In the genomic region with DNA sequence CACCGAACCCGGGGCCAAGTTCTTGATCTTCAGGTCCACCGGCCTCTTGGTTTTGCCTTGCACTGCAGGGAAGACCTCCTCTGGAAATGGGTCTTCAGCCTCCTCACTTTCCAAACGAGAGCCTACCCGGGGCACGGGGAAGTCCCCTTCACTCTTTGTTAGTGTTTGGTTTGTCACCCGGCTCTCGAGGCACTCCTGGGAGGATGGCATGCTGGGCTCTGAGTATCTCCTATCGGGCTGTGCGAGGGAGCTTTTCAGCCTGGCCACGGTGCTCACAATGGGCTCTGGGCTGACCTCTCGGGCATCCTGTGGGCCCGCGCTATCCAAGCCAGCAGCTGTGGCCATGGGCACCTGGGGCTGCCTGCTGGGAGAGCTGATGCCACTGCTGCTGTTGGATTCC, we compare ENCODE assay signal across 18 cellular contexts. TPM values are rescaled to one million over a fixed set of nuclear protein-coding genes. Genes with fewer than 3 reads are reported as not detected.
DNase-seq lines count a peak whose midpoint lies in the region; ATAC-seq, FAIRE-seq and TF ChIP-seq lines count a peak whose summit lies in the region.
"Had no signal": no experiment of that assay in that cellular context is flagged by ENCODE, and none has a peak within 500 bp of the region (broad histone marks: within the 10 kb centered on the region; RNA-seq: fewer than 3 reads in every experiment).

No MANE protein-coding gene starts in this region.

- no peak overlapping the region for H4K91ac ChIP-seq in H1 (replicated peaks; ENCODE audit: insufficient read length, low read length)

- H3K79me2 ChIP-seq in H1 (ENCODE audit: control insufficient read depth in 1 of 2, insufficient read depth in 2 of 2, low read length in 2 of 2) (no peaks in the 10 kb centered on the region), mammary epithelial cell (ENCODE audit: insufficient read depth, low read length) (no peaks in the 10 kb centered on the region)

- H4K5ac ChIP-seq in H1 (ENCODE audit: insufficient read length, low read depth, low read length): no peak overlapping the region

- H3K4me1 Mint-ChIP-seq in CD14-positive monocyte (peaks cover 84% of the 10 kb centered on the region), activated B cell treated with CpG ODN at 0.5 μM for 24 hours (peaks cover 76% of the 10 kb centered on the region)

- H3K9me3 Mint-ChIP-seq in CD14-positive monocyte (peaks cover 0 to 3% (median 0%) of the 10 kb centered on the region in 7 donors), activated B cell treated with CpG ODN at 0.5 μM for 24 hours (no peaks in the 10 kb centered on the region)
- H3K9me3 Mint-ChIP-seq: type B pancreatic cell had no signal

- H2BK20ac ChIP-seq in H1 (ENCODE audit: low read length): no peak overlapping the region

- dilution Hi-C loops in mammary epithelial cell (cut with HindIII; ENCODE audit: low sequenced_read_pairs): no loop called here

- no TSS peak for BruUV-seq in mammary epithelial cell (replicated peaks; lab: Mats Ljungman, UMichigan)

- no peak overlapping the region for H3K23ac ChIP-seq in H1 (ENCODE audit: insufficient read length)

- 97% methylated on average over 14 of the region's 14 CpGs; no CpG with 5 or more reads in 1 of the 2 experiments for WGBS in H1 (ENCODE audit: extremely low coverage in 1 of 2, insufficient coverage in 1 of 2, insufficient read length in 1 of 2, insufficient replicate concordance in 2 of 2, low coverage in 1 of 2, low lambda C conversion rate in 2 of 2, missing lambda C conversion rate in 1 of 2), 2 experiments
- 94% methylated on average over 11 of the region's 14 CpGs for WGBS in mammary epithelial cell (ENCODE audit: low coverage, missing lambda C conversion rate)

- no peak overlapping the region for H3K4me3 Mint-ChIP-seq in CD14-positive monocyte
- no peak overlapping the region for H3K4me3 Mint-ChIP-seq in activated B cell treated with CpG ODN at 0.5 μM for 24 hours
- H3K4me3 Mint-ChIP-seq: type B pancreatic cell had no signal

- TF ChIP-seq RAD21 in H1 (IDR thresholded peaks at IDR 0.05 in 1 of 2, conservative IDR thresholded peaks at IDR 0.05 in 1 of 2; ENCODE audit: low read depth in 2 of 2, low read length in 2 of 2): no peak

- H2AFZ ChIP-seq in H1 (ENCODE audit: low read length): no peak overlapping the region
- H2AFZ ChIP-seq in mammary epithelial cell (ENCODE audit: low read depth, low read length): no peak overlapping the region

- no peak overlapping the region for H2BK15ac ChIP-seq in H1 (ENCODE audit: low read length)

- no peak overlapping the region for H3K4me3 ChIP-seq in BLaER1
- no peak overlapping the region for H3K4me3 ChIP-seq in H1 (ENCODE audit: extremely low read depth in 1 of 4, insufficient read depth in 2 of 4, low read depth in 3 of 4, low read length in 4 of 4)
- no peak overlapping the region for H3K4me3 ChIP-seq in mammary epithelial cell (replicated peaks in 1 of 3; ENCODE audit: insufficient read depth in 1 of 3, low read depth in 2 of 3, low read length in 3 of 3)
- H3K4me3 ChIP-seq: HAP-1 had no signal

- peaks cover 0 to 2% (median 2%) of the 10 kb centered on the region in 3 donors for H3K27me3 Mint-ChIP-seq in CD14-positive monocyte (ENCODE audit: low read depth in 3 of 3)
- no peaks in the 10 kb centered on the region for H3K27me3 Mint-ChIP-seq in activated B cell treated with CpG ODN at 0.5 μM for 24 hours
- H3K27me3 Mint-ChIP-seq: type B pancreatic cell had no signal

- no peak overlapping the region for H2BK120ac ChIP-seq in H1 (replicated peaks; ENCODE audit: low read depth, low read length)

- H3K14ac ChIP-seq in H1 (ENCODE audit: insufficient read length): no peak overlapping the region

- FAIRE-seq in H1 (lab: Jason Lieb, UNC): no peak
- FAIRE-seq: bronchial epithelial cell, GM18507 had no signal

- no peak overlapping the region for H3K9ac ChIP-seq in BLaER1
- no peak overlapping the region for H3K9ac ChIP-seq in H1 (replicated peaks in 1 of 4; ENCODE audit: extremely low read depth in 1 of 4, low read depth in 3 of 4, low read length in 3 of 4)
- H3K9ac ChIP-seq in mammary epithelial cell (ENCODE audit: insufficient read depth, low read length): no peak overlapping the region

- H2BK12ac ChIP-seq in H1 (ENCODE audit: low read depth, low read length): no peak overlapping the region

- no peak overlapping the region for H3K18ac ChIP-seq in H1 (ENCODE audit: extremely low read depth, low read length)

- no peaks in the 10 kb centered on the region for H3K27me3 ChIP-seq in BLaER1
- H3K27me3 ChIP-seq in H1 (replicated peaks in 1 of 4; ENCODE audit: control insufficient read depth in 3 of 4, extremely low read depth in 1 of 4, insufficient read depth in 3 of 4, low read length in 3 of 4): no peaks in the 10 kb centered on the region
- H3K27me3 ChIP-seq in mammary epithelial cell (ENCODE audit: insufficient read depth, low read length): no peaks in the 10 kb centered on the region

- no peaks in the 10 kb centered on the region for H4K20me1 ChIP-seq in BLaER1
- H4K20me1 ChIP-seq in H1 (replicated peaks in 1 of 2; ENCODE audit: control insufficient read depth in 1 of 2, insufficient read depth in 2 of 2, low read length in 2 of 2): no peaks in the 10 kb centered on the region
- H4K20me1 ChIP-seq in mammary epithelial cell (ENCODE audit: insufficient read depth, low read length): no peaks in the 10 kb centered on the region

- H3K36me3 ChIP-seq in BLaER1 (peaks cover 30% of the 10 kb centered on the region), H1 (ENCODE audit: control insufficient read depth in 2 of 4, insufficient read depth in 4 of 4, low read length in 3 of 4) (no peaks in the 10 kb centered on the region), mammary epithelial cell (ENCODE audit: insufficient read depth, low read length) (no peaks in the 10 kb centered on the region)
- H3K36me3 ChIP-seq: BE2C, HAP-1 had no signal

- CTCF ChIA-PET in activated B cell treated with CpG ODN at 0.5 μM for 24 hours (lab: Charles Lee): interaction anchor here (8.7 to 9.9 kb wide), 2 partner anchors 27 to 98 kb away, joined by 113 to 115 read pairs; no protein-coding TSS in a partner anchor
- CTCF ChIA-PET in H1 (lab: Charles Lee; ENCODE audit: partially characterized antibody): interaction anchor here (0.7 to 11.7 kb wide), 6 partner anchors 8 to 99 kb away, joined by 3 to 144 read pairs (median 4); partner anchors contain the start of gene TAGAP
- CTCF ChIA-PET in mammary epithelial cell (lab: Charles Lee; ENCODE audit: low non-redundant PET): no interaction called here

- H3K23me2 ChIP-seq in H1 (ENCODE audit: low read depth, low read length): no peaks in the 10 kb centered on the region

- DNase-seq in CD14-positive monocyte (ENCODE audit: low spot score) (no peak), activated B cell treated with CpG ODN at 0.5 μM for 24 hours (no peak), H1 (ENCODE audit: low read depth in 1 of 2, low spot score in 2 of 2) (no peak), mammary epithelial cell (no peak), NCI-H1930 (lab: John Stamatoyannopoulos, UW) (no peak), HK-2 (ENCODE audit: unreplicated experiment) (no peak)
- DNase-seq: BE2C, KG1, NCI-H1048, NCI-H2107, NCI-H526 treated with DMSO at 0.1 percent for 48 hours, PC-3 had no signal

- POLR2A ChIA-PET in activated B cell treated with CpG ODN at 0.5 μM for 24 hours (lab: Charles Lee) (interaction anchor here (1.1 to 11.4 kb wide), 10 partner anchors 8 to 96 kb away, joined by 3 to 1007 read pairs (median 7); partner anchors contain the start of genes RSPH3 and TAGAP), H1 (lab: Charles Lee; ENCODE audit: partially characterized antibody) (interaction anchor here (1.5 kb wide), 1 partner anchor 10 kb away, joined by 3 read pairs; no protein-coding TSS in a partner anchor)

- ATAC-seq in activated B cell treated with CpG ODN at 0.5 μM for 24 hours (ENCODE audit: low read depth): no peak
- ATAC-seq: PC-3 had no signal

- no peak for TF ChIP-seq EP300 in H1 (IDR thresholded peaks at IDR 0.05; ENCODE audit: borderline replicate concordance in 1 of 2, low read depth in 2 of 2, low read length in 2 of 2)

- TF ChIP-seq CTCF in CD14-positive monocyte (IDR thresholded peaks at IDR 0.05): no peak
- TF ChIP-seq CTCF in activated B cell treated with CpG ODN at 0.5 μM for 24 hours (IDR thresholded peaks at IDR 0.05): no peak
- TF ChIP-seq CTCF in H1 (IDR thresholded peaks at IDR 0.05; ENCODE audit: control extremely low read depth in 1 of 3, insufficient read depth in 1 of 3, low read depth in 1 of 3, low read length in 3 of 3): no peak
- TF ChIP-seq CTCF in mammary epithelial cell (conservative IDR thresholded peaks at IDR 0.05 in 1 of 2, IDR thresholded peaks at IDR 0.05 in 1 of 2; ENCODE audit: extremely low read depth in 1 of 2, insufficient read depth in 1 of 2, low read depth in 1 of 2, low read length in 2 of 2): no peak

- no peak for TF ChIP-seq POLR2A in H1 (IDR thresholded peaks at IDR 0.05; ENCODE audit: control extremely low read depth in 1 of 2, low read depth in 2 of 2, low read length in 2 of 2)

- H3K27ac ChIP-seq in BLaER1 (0 out of 2 replicates have a peak overlapping the region, but pooled peaks have one; percentile 35), H1 (ENCODE audit: low read depth, low read length) (no peak overlapping the region; the same call in 1 of the 2 replicates), mammary epithelial cell (ENCODE audit: insufficient read depth, low read depth, low read length) (no peak overlapping the region)

- H3K79me1 ChIP-seq in H1 (ENCODE audit: low read depth, low read length): no peaks in the 10 kb centered on the region

- intact Hi-C loops in CD14-positive monocyte (cut with micrococcal nuclease) (loop anchor here in 1 of 2 donors (5.0 kb wide), 1 partner anchor 34 kb away; the partner anchor contains the start of gene RSPH3), activated B cell treated with CpG ODN at 0.5 μM for 24 hours (cut with micrococcal nuclease) (no loop called here), mammary epithelial cell (cut with micrococcal nuclease) (no loop called here)

- H3K4me1 ChIP-seq in BLaER1 (peaks cover 59% of the 10 kb centered on the region), H1 (replicated peaks in 1 of 4; ENCODE audit: control insufficient read depth in 3 of 4, insufficient read depth in 4 of 4, low read length in 3 of 4) (no peaks in the 10 kb centered on the region), mammary epithelial cell (ENCODE audit: insufficient read depth, low read length) (peaks cover 27% of the 10 kb centered on the region)
- H3K4me1 ChIP-seq: BE2C, HAP-1 had no signal

- H3K9me3 ChIP-seq in BLaER1: no peaks in the 10 kb centered on the region
- H3K9me3 ChIP-seq in H1 (ENCODE audit: insufficient read depth in 2 of 2, low read depth in 1 of 2, low read length in 1 of 2): no peaks in the 10 kb centered on the region
- H3K9me3 ChIP-seq in mammary epithelial cell (replicated peaks; ENCODE audit: insufficient read depth, low read length): no peaks in the 10 kb centered on the region
- H3K9me3 ChIP-seq: BE2C, HAP-1 had no signal

- H2BK5ac ChIP-seq in H1 (ENCODE audit: low read depth, low read length): no peak overlapping the region

- H3K27ac Mint-ChIP-seq in CD14-positive monocyte (peak overlapping the region; percentile 33 to 100 (median 72)), activated B cell treated with CpG ODN at 0.5 μM for 24 hours (peak overlapping the region; percentile 100)
- H3K27ac Mint-ChIP-seq: progenitor cell of endocrine pancreas, type B pancreatic cell had no signal

- H3K4me2 ChIP-seq in BLaER1: peak overlapping the region; percentile 79
- no peak overlapping the region for H3K4me2 ChIP-seq in H1 (ENCODE audit: insufficient read depth in 1 of 2, low read depth in 2 of 2, low read length in 2 of 2)
- H3K4me2 ChIP-seq in mammary epithelial cell (ENCODE audit: insufficient read depth, low read depth, low read length): no peak overlapping the region

- H3K56ac ChIP-seq in H1 (replicated peaks; ENCODE audit: insufficient read length, low read depth, low read length): no peak overlapping the region

- no peak overlapping the region for H3K4ac ChIP-seq in H1 (replicated peaks; ENCODE audit: insufficient read length, low read depth, low read length)

- in situ Hi-C loops in mammary epithelial cell (cut with MboI; ENCODE audit: low sequenced_read_pairs in 2 of 2): no loop called here

- peak overlapping the region; percentile 65; the same call in 1 of the 2 replicates for H4K8ac ChIP-seq in H1 (ENCODE audit: extremely low read depth, insufficient read depth, low read length)

- H2AK5ac ChIP-seq in H1 (ENCODE audit: low read depth, low read length): no peak overlapping the region

- peaks cover 55 to 70% of the 10 kb centered on the region in 2 donors for H3K36me3 Mint-ChIP-seq in CD14-positive monocyte
- H3K36me3 Mint-ChIP-seq in activated B cell treated with CpG ODN at 0.5 μM for 24 hours (ENCODE audit: low read depth): peaks cover 80% of the 10 kb centered on the region
- H3K36me3 Mint-ChIP-seq: type B pancreatic cell had no signal

RNA-seq across cellular contexts. Expression of gene TAGAP, which starts 8.1 kb away (rescaled TPM):
- polyA plus RNA-seq in CD14-positive monocyte: 10 to 100 TPM; 51.9 to 59.1 TPM
- total RNA-seq in activated B cell treated with CpG ODN at 0.5 μM for 24 hours: 129 TPM in 2 replicates
- not detected in 2 replicates for total RNA-seq in H1 (2021; fragmentation: NEBNext Ultra II Directional; extraction: Animal tissue kit (Norgen Biotek cat#: 25700))
- polyA plus RNA-seq in H1 (2011; rRNA removed): not detected in 2 replicates
- polyA plus RNA-seq in H1 (2011; cell fraction: cytosol; rRNA removed): not detected
- 0.06 TPM for polyA plus RNA-seq in H1 (2011; cell fraction: nucleus; rRNA removed)
- polyA plus RNA-seq in H1 (2012, experiment 1 of 2): not detected in 4 replicates
- not detected for polyA plus RNA-seq in H1 (2012, experiment 2 of 2)
- polyA plus RNA-seq in H1 (2013, experiment 1 of 2): not detected
- polyA plus RNA-seq in H1 (2013, experiment 2 of 2): 0.02 TPM
- polyA minus RNA-seq in H1 (2011; rRNA and poly(A)+ RNA removed): not detected in 2 replicates
- not detected for polyA minus RNA-seq in H1 (2011; cell fraction: cytosol; rRNA and poly(A)+ RNA removed)
- polyA minus RNA-seq in H1 (2011; cell fraction: nucleus; rRNA and poly(A)+ RNA removed): not detected
- under 1 TPM in 1 of 2 donors, not detected in 1; 0.33 TPM for total RNA-seq in mammary epithelial cell
- polyA plus RNA-seq in mammary epithelial cell: 0.11 TPM
- 1.6 TPM for polyA minus RNA-seq in mammary epithelial cell
- total RNA-seq: PC-3, progenitor cell of endocrine pancreas had no signal

RNA-seq across cellular contexts. Expression of gene RSPH3, which starts 36.7 kb away (rescaled TPM):
- 1 to 10 TPM; 4.6 to 9.6 TPM for polyA plus RNA-seq in CD14-positive monocyte
- 1.9 and 2.4 TPM in 2 replicates for total RNA-seq in activated B cell treated with CpG ODN at 0.5 μM for 24 hours
- total RNA-seq in H1 (2021; fragmentation: NEBNext Ultra II Directional; extraction: Animal tissue kit (Norgen Biotek cat#: 25700)): 2.7 and 3.8 TPM in 2 replicates
- 0.58 and 0.60 TPM in 2 replicates for polyA plus RNA-seq in H1 (2011; rRNA removed)
- polyA plus RNA-seq in H1 (2011; cell fraction: cytosol; rRNA removed): 0.67 TPM
- 1.9 TPM for polyA plus RNA-seq in H1 (2011; cell fraction: nucleus; rRNA removed)
- 1.5 to 2.3 TPM (median 2.1 TPM) in 4 replicates for polyA plus RNA-seq in H1 (2012, experiment 1 of 2)
- 0.33 TPM for polyA plus RNA-seq in H1 (2012, experiment 2 of 2)
- polyA plus RNA-seq in H1 (2013, experiment 1 of 2): 1.9 TPM
- 1.4 TPM for polyA plus RNA-seq in H1 (2013, experiment 2 of 2)
- 0.88 and 1.2 TPM in 2 replicates for polyA minus RNA-seq in H1 (2011; rRNA and poly(A)+ RNA removed)
- polyA minus RNA-seq in H1 (2011; cell fraction: cytosol; rRNA and poly(A)+ RNA removed): 1.3 TPM
- polyA minus RNA-seq in H1 (2011; cell fraction: nucleus; rRNA and poly(A)+ RNA removed): 3.0 TPM
- 10 to 100 TPM; 12.2 to 15.6 TPM for total RNA-seq in mammary epithelial cell
- polyA plus RNA-seq in mammary epithelial cell: 2.8 TPM
- 5.1 TPM for polyA minus RNA-seq in mammary epithelial cell

Comparison
In these comparisons a context has a peak if more than half of its experiments do, and no peak if none do; other contexts are left out.
1. RNA of gene TAGAP, which starts 8.1 kb away (total RNA-seq): 129 TPM in activated B cell treated with CpG ODN at 0.5 μM for 24 hours; 0.33 TPM in mammary epithelial cell and not detected in H1; every median in the first group is over 10 times any median in the second.